16 cellular contexts compared by ENCODE assay signal in genomic region chr12:26250801-26251200, GRCh38. TPM values are rescaled to one million over a fixed set of nuclear protein-coding genes. Genes with fewer than 3 reads are reported as not detected.
DNase-seq lines count a peak whose midpoint lies in the region; ATAC-seq and TF ChIP-seq lines count a peak whose summit lies in the region.
"Had no signal": no experiment of that assay in that cellular context is flagged by ENCODE, and none has a peak within 500 bp of the region (broad histone marks: within the 10 kb centered on the region; RNA-seq: fewer than 3 reads in every experiment).

No MANE protein-coding gene starts in this region.

- H3K4me1 ChIP-seq in PC-3 (ENCODE audit: insufficient read depth, low read length): peaks cover 45% of the 10 kb centered on the region

- no peak for TF ChIP-seq CTCF in PC-3 (conservative IDR thresholded peaks at IDR 0.05; ENCODE audit: low read depth, low read length)

- intact Hi-C loops in PC-3 (cut with micrococcal nuclease): no loop called here

- H3K9ac ChIP-seq in PC-3 (ENCODE audit: low read length): no peak overlapping the region
- H3K9ac ChIP-seq: BLaER1 had no signal

- BruUV-seq in PC-3 (replicated peaks; lab: Mats Ljungman, UMichigan): no TSS peak

- H3K79me2 ChIP-seq in PC-3 (ENCODE audit: low read length): no peaks in the 10 kb centered on the region

- peak overlapping the region; percentile 31 for H3K27ac ChIP-seq in PC-3 (ENCODE audit: low read length)
- H3K27ac ChIP-seq: BLaER1 had no signal

- 0 out of 2 replicates have a peak overlapping the region, but pooled peaks have one; percentile 3 for H3K4me2 ChIP-seq in PC-3 (ENCODE audit: low read length)
- H3K4me2 ChIP-seq: BLaER1 had no signal

- CTCF ChIA-PET in PC-3 (lab: Charles Lee): interaction anchor here (0.6 kb wide), 1 partner anchor 124 kb away, joined by 3 read pairs; no protein-coding TSS in a partner anchor

- H3K27me3 ChIP-seq in PC-3 (ENCODE audit: low read length): no peaks in the 10 kb centered on the region
- H3K27me3 ChIP-seq: BLaER1 had no signal

- no peaks in the 10 kb centered on the region for H3K9me2 ChIP-seq in PC-3 (replicated peaks; ENCODE audit: low read length)

- H3K4me3 ChIP-seq in PC-3 (ENCODE audit: low read length): no peak overlapping the region
- H3K4me3 ChIP-seq: BLaER1, GM12878 had no signal

- H2AFZ ChIP-seq in PC-3 (ENCODE audit: low read length): no peak overlapping the region

- peak; percentile 38 for DNase-seq in EL
- peak; percentile 76 for DNase-seq in PC-3
- DNase-seq in dermis blood vessel endothelial cell: peak; percentile 27
- peak; percentile 77 for DNase-seq in iris pigment epithelial cell (ENCODE audit: low read depth)
- DNase-seq in UCSD-AML1 (lab: John Stamatoyannopoulos, UW; ENCODE audit: unreplicated experiment): no peak
- no peak for DNase-seq in NCI-H2196 (lab: John Stamatoyannopoulos, UW; ENCODE audit: unreplicated experiment)
- DNase-seq: 8988T; AML-193; Caco-2; CD8-positive, alpha-beta memory T cell; DND-41 had no signal

- H3K9me3 ChIP-seq in PC-3 (ENCODE audit: low read length): no peaks in the 10 kb centered on the region

- ATAC-seq in PC-3 (no peak; the same call in 1 of the 2 replicates), GM18873 (IDR thresholded peaks at IDR 0.05; ENCODE audit: low FRiP score, unreplicated experiment) (no peak), HG03196 (IDR thresholded peaks at IDR 0.05; ENCODE audit: unreplicated experiment) (no peak)
- ATAC-seq: GM12878, HepG2 had no signal

- peaks cover 5% of the 10 kb centered on the region for H3F3A ChIP-seq in PC-3 (ENCODE audit: low read length, unreplicated experiment)

- POLR2A ChIA-PET in PC-3 (lab: Charles Lee; ENCODE audit: unreplicated experiment): interaction anchor here (0.5 kb wide), 1 partner anchor 126 kb away, joined by 3 read pairs; the partner anchor contains the start of gene BHLHE41

- H4K20me1 ChIP-seq in PC-3 (ENCODE audit: low read length): no peaks in the 10 kb centered on the region
- H4K20me1 ChIP-seq: BLaER1 had no signal

- no peaks in the 10 kb centered on the region for H3K36me3 ChIP-seq in PC-3 (ENCODE audit: low read depth, low read length)
- H3K36me3 ChIP-seq: BLaER1 had no signal

RNA-seq across cellular contexts. Expression of gene SSPN, which starts 55.4 kb away (rescaled TPM):
- 11.2 and 11.9 TPM in 2 replicates for total RNA-seq in PC-3 (2014; rRNA removed)
- 0.34 and 0.47 TPM in 2 replicates for total RNA-seq in dermis blood vessel endothelial cell
- total RNA-seq: CD8-positive, alpha-beta memory T cell; HepG2 had no signal

Comparison
In these comparisons a context has a peak if more than half of its experiments do, and no peak if none do; other contexts are left out.
1. DNase-seq: peak in EL (single experiment), PC-3 (single experiment), dermis blood vessel endothelial cell (single experiment) and iris pigment epithelial cell (single experiment); none in UCSD-AML1 (single experiment) and NCI-H2196 (single experiment).